In genomic region chr6:62371395-62371794, GRCh38 we compare ENCODE assay signal across 28 cellular contexts.
DNase-seq lines count a peak whose midpoint lies in the region; ATAC-seq and TF ChIP-seq lines count a peak whose summit lies in the region.
"Had no signal": no experiment of that assay in that cellular context is flagged by ENCODE, and none has a peak within 500 bp of the region (broad histone marks: within the 10 kb centered on the region; RNA-seq: fewer than 3 reads in every experiment).

No MANE protein-coding gene starts in this region.

- DNase-seq in DMS153 (lab: John Stamatoyannopoulos, UW) (peak; percentile 72), NCI-H146 treated with DMSO at 0.1 percent for 48 hours (lab: John Stamatoyannopoulos, UW; ENCODE audit: unreplicated experiment) (peak; percentile 1), NCI-H748 treated with DMSO at 0.1 percent for 48 hours (lab: John Stamatoyannopoulos, UW) (peak; percentile 98), endothelial cell (ENCODE audit: low spot score) (no peak), NCI-H1092 (lab: John Stamatoyannopoulos, UW) (no peak)
- no peak for DNase-seq in stimulated activated naive CD8-positive, alpha-beta T cell treated with anti-CD3 and anti-CD28 coated beads, Interleukin-15, amount 100 ng/mL, for 72 hours
- DNase-seq in effector CD8-positive, alpha-beta T cell (lab: John Stamatoyannopoulos, UW), result no peak
- DNase-seq: activated B cell treated with CpG ODN at 0.5 μM for 24 hours; activated CD4-positive, alpha-beta T cell treated with anti-CD3 and anti-CD28 coated beads, Interleukin-2, amount 50 U/mL, for 1 hour; activated gamma-delta T cell; activated naive CD8-positive, alpha-beta T cell treated with anti-CD3 and anti-CD28 coated beads, Interleukin-2, amount 10 ng/mL, durations not matched to agents 7 days and 5 days; activated T-cell treated with anti-CD3 and anti-CD28 coated beads, Interleukin-2, amount 50 U/mL, for 24 hours; BE2C; CD8-positive, alpha-beta memory T cell; DMS79 treated with DMSO at 0.1 percent for 48 hours; effector memory CD4-positive, alpha-beta T cell; erythroblast; GDM1; immature natural killer cell; IMR-90; left cardiac atrium; mucosa of descending colon; NCI-H187 treated with DMSO at 0.1 percent for 48 hours; stimulated activated CD4-positive, alpha-beta T cell treated with anti-CD3 and anti-CD28 coated beads, Interleukin-4, amount 100 ng/mL, for 24 hours; transverse colon had no signal

- no peaks in the 10 kb centered on the region for H3K27me3 Mint-ChIP-seq in endothelial cell (ENCODE audit: unreplicated experiment)
- no peaks in the 10 kb centered on the region for H3K27me3 Mint-ChIP-seq in stimulated activated naive CD8-positive, alpha-beta T cell treated with anti-CD3 and anti-CD28 coated beads, Interleukin-15, amount 100 ng/mL, for 72 hours
- H3K27me3 Mint-ChIP-seq: activated B cell treated with CpG ODN at 0.5 μM for 24 hours; activated naive CD8-positive, alpha-beta T cell treated with anti-CD3 and anti-CD28 coated beads, Interleukin-2, amount 10 ng/mL, durations not matched to agents 7 days and 5 days; activated T-cell treated with anti-CD3 and anti-CD28 coated beads, Interleukin-2, amount 50 U/mL, for 24 hours; CD8-positive, alpha-beta memory T cell; natural killer cell treated with Interleukin-12 subunit alpha and Interleukin-12 subunit beta and Interleukin-15 and Interleukin-18, amount 100 ng/mL, for 72 hours had no signal

- no peak for ATAC-seq in stimulated activated naive CD8-positive, alpha-beta T cell treated with anti-CD3 and anti-CD28 coated beads, Interleukin-15, amount 100 ng/mL, for 72 hours
- no peak for ATAC-seq in GM18873 (IDR thresholded peaks at IDR 0.05; ENCODE audit: low FRiP score, unreplicated experiment)
- ATAC-seq: GM23338; left cardiac atrium; mucosa of descending colon; natural killer cell treated with Interleukin-12 subunit alpha and Interleukin-12 subunit beta and Interleukin-15 and Interleukin-18, amount 100 ng/mL, for 72 hours had no signal

- peaks cover 7% of the 10 kb centered on the region for H3K4me1 Mint-ChIP-seq in endothelial cell (ENCODE audit: unreplicated experiment)
- no peaks in the 10 kb centered on the region for H3K4me1 Mint-ChIP-seq in stimulated activated naive CD8-positive, alpha-beta T cell treated with anti-CD3 and anti-CD28 coated beads, Interleukin-15, amount 100 ng/mL, for 72 hours
- H3K4me1 Mint-ChIP-seq: activated naive CD8-positive, alpha-beta T cell treated with anti-CD3 and anti-CD28 coated beads, Interleukin-2, amount 10 ng/mL, durations not matched to agents 7 days and 5 days; CD8-positive, alpha-beta memory T cell; immature natural killer cell had no signal

- peaks cover 3% of the 10 kb centered on the region for H3K36me3 Mint-ChIP-seq in endothelial cell (ENCODE audit: low read depth, unreplicated experiment)
- H3K36me3 Mint-ChIP-seq: activated naive CD8-positive, alpha-beta T cell treated with anti-CD3 and anti-CD28 coated beads, Interleukin-2, amount 10 ng/mL, durations not matched to agents 7 days and 5 days; CD8-positive, alpha-beta memory T cell; natural killer cell treated with Interleukin-12 subunit alpha and Interleukin-12 subunit beta and Interleukin-15 and Interleukin-18, amount 100 ng/mL, for 72 hours had no signal

- H3K27ac Mint-ChIP-seq in endothelial cell (ENCODE audit: unreplicated experiment), result peak overlapping the region; percentile 86
- H3K27ac Mint-ChIP-seq in stimulated activated naive CD8-positive, alpha-beta T cell treated with anti-CD3 and anti-CD28 coated beads, Interleukin-15, amount 100 ng/mL, for 72 hours, result no peak overlapping the region
- H3K27ac Mint-ChIP-seq: activated B cell treated with CpG ODN at 0.5 μM for 24 hours; activated naive CD8-positive, alpha-beta T cell treated with anti-CD3 and anti-CD28 coated beads, Interleukin-2, amount 10 ng/mL, durations not matched to agents 7 days and 5 days; activated T-cell treated with anti-CD3 and anti-CD28 coated beads, Interleukin-2, amount 50 U/mL, for 24 hours; CD8-positive, alpha-beta memory T cell; GM23338; immature natural killer cell; natural killer cell treated with Interleukin-12 subunit alpha and Interleukin-12 subunit beta and Interleukin-15 and Interleukin-18, amount 100 ng/mL, for 72 hours had no signal

- no peak for TF ChIP-seq CTCF in endothelial cell (IDR thresholded peaks at IDR 0.05; ENCODE audit: unreplicated experiment)

- H3K9me3 Mint-ChIP-seq in endothelial cell (ENCODE audit: unreplicated experiment), result peaks cover 8% of the 10 kb centered on the region
- H3K9me3 Mint-ChIP-seq in stimulated activated naive CD8-positive, alpha-beta T cell treated with anti-CD3 and anti-CD28 coated beads, Interleukin-15, amount 100 ng/mL, for 72 hours, result peaks cover 12 to 21% of the 10 kb centered on the region in 2 donors
- H3K9me3 Mint-ChIP-seq: activated B cell treated with CpG ODN at 0.5 μM for 24 hours had no signal

- H3K4me3 Mint-ChIP-seq in endothelial cell (ENCODE audit: unreplicated experiment), result no peak overlapping the region
- H3K4me3 Mint-ChIP-seq in stimulated activated naive CD8-positive, alpha-beta T cell treated with anti-CD3 and anti-CD28 coated beads, Interleukin-15, amount 100 ng/mL, for 72 hours, result no peak overlapping the region
- H3K4me3 Mint-ChIP-seq: activated B cell treated with CpG ODN at 0.5 μM for 24 hours; activated naive CD8-positive, alpha-beta T cell treated with anti-CD3 and anti-CD28 coated beads, Interleukin-2, amount 10 ng/mL, durations not matched to agents 7 days and 5 days; activated T-cell treated with anti-CD3 and anti-CD28 coated beads, Interleukin-2, amount 50 U/mL, for 24 hours; CD8-positive, alpha-beta memory T cell; GM23338; immature natural killer cell; natural killer cell treated with Interleukin-12 subunit alpha and Interleukin-12 subunit beta and Interleukin-15 and Interleukin-18, amount 100 ng/mL, for 72 hours had no signal

Comparison
In these comparisons a context has a peak if more than half of its experiments do, and no peak if none do; other contexts are left out.
1. DNase-seq: peak in DMS153 (single experiment), NCI-H146 treated with DMSO at 0.1 percent for 48 hours (single experiment) and NCI-H748 treated with DMSO at 0.1 percent for 48 hours (single experiment); none in endothelial cell (single experiment), stimulated activated naive CD8-positive, alpha-beta T cell treated with anti-CD3 and anti-CD28 coated beads, Interleukin-15, amount 100 ng/mL, for 72 hours (0 of 2), NCI-H1092 (single experiment) and effector CD8-positive, alpha-beta T cell (single experiment).